Comparison of ENCODE assay signal across 11 cellular contexts in genomic region chr2:120108049-120108448, GRCh38.
DNase-seq lines count a peak whose midpoint lies in the region; ATAC-seq and TF ChIP-seq lines count a peak whose summit lies in the region.
"Had no signal": no experiment of that assay in that cellular context is flagged by ENCODE, and none has a peak within 500 bp of the region (broad histone marks: within the 10 kb centered on the region; RNA-seq: fewer than 3 reads in every experiment).

No MANE protein-coding gene starts in this region.

- ATAC-seq in aorta (ENCODE audit: low FRiP score): peak; percentile 65
- no peak for ATAC-seq in HG02840 (IDR thresholded peaks at IDR 0.05; ENCODE audit: low FRiP score, unreplicated experiment)
- ATAC-seq in HG03469 (IDR thresholded peaks at IDR 0.05; ENCODE audit: unreplicated experiment): no peak

- no peak for TF ChIP-seq CTCF in VCaP (conservative IDR thresholded peaks at IDR 0.05)

- peak; percentile 20 for DNase-seq in SIG-M5 treated with dmso at 0.1 percent for 504 hours (lab: John Stamatoyannopoulos, UW; ENCODE audit: unreplicated experiment)
- no peak for DNase-seq in SIG-M5 (lab: John Stamatoyannopoulos, UW)
- peak; percentile 27 for DNase-seq in hepatic stellate cell (ENCODE audit: low spot score)
- DNase-seq in aorta: no peak
- DNase-seq in stimulated activated CD4-positive, alpha-beta T cell treated with anti-CD3 and anti-CD28 coated beads, Interleukin-4, amount 100 ng/mL, for 24 hours: no peak
- DNase-seq: 8988T; activated CD8-positive, alpha-beta memory T cell treated with anti-CD3 and anti-CD28 coated beads, Interleukin-2, amount 50 U/mL, for 48 hours; islet precursor cell had no signal

- no peaks in the 10 kb centered on the region for H3K27me3 ChIP-seq in aorta (ENCODE audit: control insufficient read depth in 1 of 2, insufficient read depth in 2 of 2, low read length in 1 of 2)

- H3K4me1 ChIP-seq in aorta (ENCODE audit: control insufficient read depth in 1 of 2, insufficient read depth in 2 of 2, low read length in 2 of 2): no peaks in the 10 kb centered on the region

- H3K27ac ChIP-seq in VCaP: peak overlapping the region; percentile 95
- H3K27ac ChIP-seq in aorta (ENCODE audit: low read depth in 1 of 2, low read length in 2 of 2): no peak overlapping the region

- peaks cover 2% of the 10 kb centered on the region in 2 donors for H3K36me3 ChIP-seq in aorta (ENCODE audit: control insufficient read depth in 1 of 2, insufficient read depth in 2 of 2, low read length in 1 of 2)

- H3K9me3 ChIP-seq in aorta (ENCODE audit: control insufficient read depth, low read length): no peaks in the 10 kb centered on the region

- no peak overlapping the region for H3K4me3 ChIP-seq in aorta (ENCODE audit: low read length in 2 of 2)

- intact Hi-C loops in aorta (cut with DNase I): no loop called here

Comparison
In these comparisons a context has a peak if more than half of its experiments do, and no peak if none do; other contexts are left out.
1. DNase-seq: peak in SIG-M5 treated with dmso at 0.1 percent for 504 hours (single experiment) and hepatic stellate cell (single experiment); none in SIG-M5 (single experiment), aorta (0 of 2) and stimulated activated CD4-positive, alpha-beta T cell treated with anti-CD3 and anti-CD28 coated beads, Interleukin-4, amount 100 ng/mL, for 24 hours (single experiment).